In genomic region chr18:26342646-26343045, GRCh38 we compare ENCODE assay signal across 19 cellular contexts.
DNase-seq lines count a peak whose midpoint lies in the region; ATAC-seq, FAIRE-seq and TF ChIP-seq lines count a peak whose summit lies in the region.
"Had no signal": no experiment of that assay in that cellular context is flagged by ENCODE, and none has a peak within 500 bp of the region (broad histone marks: within the 10 kb centered on the region; RNA-seq: fewer than 3 reads in every experiment).

No MANE protein-coding gene starts in this region.

- H3K27ac ChIP-seq in mammary epithelial cell (ENCODE audit: insufficient read depth, low read depth, low read length) (no peak overlapping the region), left lung (no peak overlapping the region)
- H3K27ac ChIP-seq: C4-2B, SJCRH30 had no signal

- H3K9me3 ChIP-seq in mammary epithelial cell (replicated peaks; ENCODE audit: insufficient read depth, low read length) (peaks cover 3% of the 10 kb centered on the region), left lung (peaks cover 0 to 16% of the 10 kb centered on the region in 2 donors)
- H3K9me3 ChIP-seq: HAP-1, SJCRH30 had no signal

- FAIRE-seq in GM12891 (lab: Jason Lieb, UNC), result no peak

- TF ChIP-seq POLR2A in GM12891 (IDR thresholded peaks at IDR 0.05; ENCODE audit: low read depth, low read length), result no peak

- TF ChIP-seq CTCF in mammary epithelial cell (conservative IDR thresholded peaks at IDR 0.05 in 1 of 2, IDR thresholded peaks at IDR 0.05 in 1 of 2; ENCODE audit: extremely low read depth in 1 of 2, insufficient read depth in 1 of 2, low read depth in 1 of 2, low read length in 2 of 2) (no peak), left lung (IDR thresholded peaks at IDR 0.05) (no peak)

- peaks cover 1% of the 10 kb centered on the region for H3K27me3 Mint-ChIP-seq in activated T-helper 1 cell treated with anti-CD3 and anti-CD28 coated beads, Interleukin-12 subunit alpha, Interleukin-12 subunit beta, Interleukin-2, Interleukin-4 antibody, amounts not matched to agents 30 ng/mL and 10 ng/mL and 1 ng/mL, durations not matched to agents 14 hours and 24 hours and 36 hours (ENCODE audit: insufficient read depth)

- intact Hi-C loops in mammary epithelial cell (cut with micrococcal nuclease), result no loop called here
- intact Hi-C loops in left lung (cut with DNase I), result no loop called here
- intact Hi-C loops in activated T-helper 1 cell treated with anti-CD3 and anti-CD28 coated beads, Interleukin-12 subunit alpha, Interleukin-12 subunit beta, Interleukin-2, Interleukin-4 antibody, amounts not matched to agents 30 ng/mL and 10 ng/mL and 1 ng/mL, durations not matched to agents 14 hours and 24 hours and 36 hours (cut with micrococcal nuclease), result no loop called here

- CTCF ChIA-PET in mammary epithelial cell (lab: Charles Lee; ENCODE audit: low non-redundant PET), result no interaction called here

- H4K20me1 ChIP-seq in mammary epithelial cell (ENCODE audit: insufficient read depth, low read length), result no peaks in the 10 kb centered on the region

- no peaks in the 10 kb centered on the region for H3K27me3 ChIP-seq in mammary epithelial cell (ENCODE audit: insufficient read depth, low read length)
- no peaks in the 10 kb centered on the region for H3K27me3 ChIP-seq in left lung
- H3K27me3 ChIP-seq: SJCRH30 had no signal

- H3K4me3 Mint-ChIP-seq in activated T-helper 1 cell treated with anti-CD3 and anti-CD28 coated beads, Interleukin-12 subunit alpha, Interleukin-12 subunit beta, Interleukin-2, Interleukin-4 antibody, amounts not matched to agents 30 ng/mL and 10 ng/mL and 1 ng/mL, durations not matched to agents 14 hours and 24 hours and 36 hours, result no peak overlapping the region

- no peaks in the 10 kb centered on the region for H3K4me1 Mint-ChIP-seq in activated T-helper 1 cell treated with anti-CD3 and anti-CD28 coated beads, Interleukin-12 subunit alpha, Interleukin-12 subunit beta, Interleukin-2, Interleukin-4 antibody, amounts not matched to agents 30 ng/mL and 10 ng/mL and 1 ng/mL, durations not matched to agents 14 hours and 24 hours and 36 hours (ENCODE audit: low read depth)

- no peak overlapping the region for H3K4me2 ChIP-seq in mammary epithelial cell (ENCODE audit: insufficient read depth, low read depth, low read length)

- in situ Hi-C loops in mammary epithelial cell (cut with MboI; ENCODE audit: low sequenced_read_pairs in 2 of 2), result no loop called here

- H3K36me3 Mint-ChIP-seq in activated T-helper 1 cell treated with anti-CD3 and anti-CD28 coated beads, Interleukin-12 subunit alpha, Interleukin-12 subunit beta, Interleukin-2, Interleukin-4 antibody, amounts not matched to agents 30 ng/mL and 10 ng/mL and 1 ng/mL, durations not matched to agents 14 hours and 24 hours and 36 hours (ENCODE audit: low read depth), result peaks cover 36% of the 10 kb centered on the region

- H3K4me3 ChIP-seq in mammary epithelial cell (replicated peaks in 1 of 3; ENCODE audit: insufficient read depth in 1 of 3, low read depth in 2 of 3, low read length in 3 of 3), result no peak overlapping the region
- H3K4me3 ChIP-seq in left lung, result no peak overlapping the region
- H3K4me3 ChIP-seq: HAP-1, SJCRH30 had no signal

- H3K27ac Mint-ChIP-seq in activated T-helper 1 cell treated with anti-CD3 and anti-CD28 coated beads, Interleukin-12 subunit alpha, Interleukin-12 subunit beta, Interleukin-2, Interleukin-4 antibody, amounts not matched to agents 30 ng/mL and 10 ng/mL and 1 ng/mL, durations not matched to agents 14 hours and 24 hours and 36 hours, result no peak overlapping the region

- dilution Hi-C loops in mammary epithelial cell (cut with HindIII; ENCODE audit: low sequenced_read_pairs), result no loop called here

- peaks cover 32% of the 10 kb centered on the region for H3K9me3 Mint-ChIP-seq in activated T-helper 1 cell treated with anti-CD3 and anti-CD28 coated beads, Interleukin-12 subunit alpha, Interleukin-12 subunit beta, Interleukin-2, Interleukin-4 antibody, amounts not matched to agents 30 ng/mL and 10 ng/mL and 1 ng/mL, durations not matched to agents 14 hours and 24 hours and 36 hours

- H2AFZ ChIP-seq in mammary epithelial cell (ENCODE audit: low read depth, low read length), result no peak overlapping the region

- no peak overlapping the region for H3K9ac ChIP-seq in mammary epithelial cell (ENCODE audit: insufficient read depth, low read length)

- H3K79me2 ChIP-seq in mammary epithelial cell (ENCODE audit: insufficient read depth, low read length), result no peaks in the 10 kb centered on the region

- ATAC-seq in left lung (peak; percentile 22), GM19467 (IDR thresholded peaks at IDR 0.05; ENCODE audit: unreplicated experiment) (no peak)

- DNase-seq in DMS53 (lab: John Stamatoyannopoulos, UW), result peak; percentile 64
- DNase-seq in HT-29 (ENCODE audit: low spot score), result peak; percentile 60
- peak; percentile 47 for DNase-seq in mammary epithelial cell
- no peak for DNase-seq in left lung
- DNase-seq in activated T-helper 1 cell treated with anti-CD3 and anti-CD28 coated beads, Interleukin-12 subunit alpha, Interleukin-12 subunit beta, Interleukin-2, Interleukin-4 antibody, amounts not matched to agents 30 ng/mL and 10 ng/mL and 1 ng/mL, durations not matched to agents 14 hours and 24 hours and 36 hours (ENCODE audit: low spot score), result no peak
- DNase-seq in activated CD4-positive, alpha-beta T cell treated with anti-CD3 and anti-CD28 coated beads, Interleukin-2, amount 50 U/mL, for 48 hours, result no peak
- DNase-seq in GM12891 (ENCODE audit: insufficient read length, low spot score), result no peak
- DNase-seq: DMS153; MV-4-11; NCI-H1436; NCI-H2029; NCI-H226; NCI-H526 treated with DMSO at 0.1 percent for 48 hours; NK-92 treated with Interleukin-12 subunit alpha and Interleukin-12 subunit beta, amount 100 ng/mL, for 24 hours; RPMI8226; SJCRH30 had no signal

- no TSS peak for BruUV-seq in mammary epithelial cell (replicated peaks; lab: Mats Ljungman, UMichigan)

- no peaks in the 10 kb centered on the region for H3K4me1 ChIP-seq in mammary epithelial cell (ENCODE audit: insufficient read depth, low read length)
- no peaks in the 10 kb centered on the region for H3K4me1 ChIP-seq in left lung
- H3K4me1 ChIP-seq: HAP-1, SJCRH30 had no signal

- H3K36me3 ChIP-seq in mammary epithelial cell (ENCODE audit: insufficient read depth, low read length) (no peaks in the 10 kb centered on the region), left lung (no peaks in the 10 kb centered on the region)
- H3K36me3 ChIP-seq: HAP-1, SJCRH30 had no signal

TF ChIP-seq in GM12891, 5 proteins besides CTCF, POLR2A, EP300 and RAD21:
- TF ChIP-seq SPI1 (IDR thresholded peaks at IDR 0.05; ENCODE audit: low read depth, low read length) (no peak), TAF1 (IDR thresholded peaks at IDR 0.05; ENCODE audit: low read depth, low read length) (no peak), POU2F2 (IDR thresholded peaks at IDR 0.05; ENCODE audit: low read depth, low read length) (no peak), PAX5 (IDR thresholded peaks at IDR 0.05; ENCODE audit: insufficient read depth, low read length, severe bottlenecking) (no peak), POLR2AphosphoS5 (IDR thresholded peaks at IDR 0.05; ENCODE audit: low read depth, low read length) (no peak)

Comparison
In these comparisons a context has a peak if more than half of its experiments do, and no peak if none do; other contexts are left out.
1. DNase-seq: peak in DMS53 (single experiment), HT-29 (single experiment) and mammary epithelial cell (single experiment); none in left lung (0 of 2), activated T-helper 1 cell treated with anti-CD3 and anti-CD28 coated beads, Interleukin-12 subunit alpha, Interleukin-12 subunit beta, Interleukin-2, Interleukin-4 antibody, amounts not matched to agents 30 ng/mL and 10 ng/mL and 1 ng/mL, durations not matched to agents 14 hours and 24 hours and 36 hours (single experiment), activated CD4-positive, alpha-beta T cell treated with anti-CD3 and anti-CD28 coated beads, Interleukin-2, amount 50 U/mL, for 48 hours (0 of 2) and GM12891 (single experiment).